Comparison of ENCODE assay signal across 8 cellular contexts in genomic region chr1:36464605-36465393, GRCh38. TPM values are rescaled to one million over a fixed set of nuclear protein-coding genes. Genes with fewer than 3 reads are reported as not detected.
DNase-seq lines count a peak whose midpoint lies in the region; ATAC-seq, FAIRE-seq and TF ChIP-seq lines count a peak whose summit lies in the region.

No MANE protein-coding gene starts in this region.

- peaks cover 21% of the 10 kb centered on the region; the same call in 1 of the 2 replicates for H3K36me3 ChIP-seq in PC-9 (ENCODE audit: low read depth)

- peaks cover 12% of the 10 kb centered on the region for H3K36me3 Mint-ChIP-seq in nephron progenitor cell (ENCODE audit: low read depth)

- BruUV-seq in PC-9 (replicated peaks; lab: Mats Ljungman, UMichigan), result TSS peak; percentile 97

- H4K20me1 ChIP-seq in PC-9 (ENCODE audit: insufficient read depth), result no peaks in the 10 kb centered on the region

- H3F3A ChIP-seq in PC-9 (ENCODE audit: insufficient read depth, low read depth), result peaks cover 18% of the 10 kb centered on the region; the same call in 1 of the 2 replicates

- no peaks in the 10 kb centered on the region for H3K9me3 Mint-ChIP-seq in nephron progenitor cell

- peaks cover 69% of the 10 kb centered on the region for H3K4me1 Mint-ChIP-seq in nephron progenitor cell

- H3K4me1 ChIP-seq in A549, result peaks cover 19% of the 10 kb centered on the region
- H3K4me1 ChIP-seq in PC-9 (replicated peaks; ENCODE audit: insufficient read depth), result peaks cover 33% of the 10 kb centered on the region

- peak overlapping the region; percentile 79 for H3K4me3 ChIP-seq in A549
- peak overlapping the region; percentile 96 for H3K4me3 ChIP-seq in PC-9
- H3K4me3 ChIP-seq in epithelial cell of proximal tubule (ENCODE audit: low read depth, low read length), result peak overlapping the region; percentile 87

- no peaks in the 10 kb centered on the region for H3K27me3 ChIP-seq in PC-9 (ENCODE audit: insufficient read depth, low read depth)

- H3K9me3 ChIP-seq in A549, result no peaks in the 10 kb centered on the region
- no peaks in the 10 kb centered on the region for H3K9me3 ChIP-seq in PC-9 (ENCODE audit: insufficient read depth, low read depth)

- DNase-seq in A549 (ENCODE audit: low read depth in 1 of 2, low spot score in 1 of 2), result no peak
- peak in 1 of 2 experiments; percentile 26 for DNase-seq in PC-9
- no peak for DNase-seq in epithelial cell of proximal tubule (ENCODE audit: low read depth)
- no peak for DNase-seq in nephron progenitor cell
- DNase-seq in NOMO-1 treated with DMSO at 0.1 percent for 48 hours (lab: John Stamatoyannopoulos, UW; ENCODE audit: unreplicated experiment), result no peak
- no peak for DNase-seq in SW480 (ENCODE audit: low spot score)

- peaks cover 22% of the 10 kb centered on the region for H3K79me2 ChIP-seq in PC-9 (ENCODE audit: low read depth)

- FAIRE-seq in A549 (lab: Jason Lieb, UNC), result no peak

- peak overlapping the region; percentile 92 to 95 for H3K27ac ChIP-seq in A549
- H3K27ac ChIP-seq in PC-9, result peak overlapping the region; percentile 93

- H2AFZ ChIP-seq in PC-9, result peak overlapping the region; percentile 83

- POLR2A ChIA-PET in A549 (lab: Yijun Ruan, JAX) (interaction anchor here (0.6 to 1.5 kb wide), 13 partner anchors 10 to 315 kb away, joined by 3 to 16 read pairs (median 4); partner anchors contain the start of genes CSF3R, OSCP1, THRAP3 and TRAPPC3), PC-9 (lab: Charles Lee; ENCODE audit: unreplicated experiment) (interaction anchor here (0.6 to 1.0 kb wide), 7 partner anchors 22 to 1435 kb away, joined by 3 to 7 read pairs (median 4); partner anchors contain the start of gene MEAF6)

- peak overlapping the region; percentile 100 for H3K27ac Mint-ChIP-seq in nephron progenitor cell

- H3K9me2 ChIP-seq in PC-9 (ENCODE audit: insufficient read depth), result no peaks in the 10 kb centered on the region

- ATAC-seq in A549 (peak; percentile 76 to 77), GM18511 (IDR thresholded peaks at IDR 0.05; ENCODE audit: unreplicated experiment) (peak; percentile 42), HG03135 (IDR thresholded peaks at IDR 0.05; ENCODE audit: unreplicated experiment) (peak; percentile 30)

- H3K27me3 Mint-ChIP-seq in nephron progenitor cell (ENCODE audit: low read depth, poor library complexity), result peaks cover 3% of the 10 kb centered on the region

- intact Hi-C loops in PC-9 (cut with micrococcal nuclease; ENCODE audit: unreplicated experiment), result no loop called here

- H3K4me2 ChIP-seq in A549 (peak overlapping the region; percentile 92), PC-9 (peak overlapping the region; percentile 90)

- peak overlapping the region; percentile 98 for H3K4me3 Mint-ChIP-seq in nephron progenitor cell

- TF ChIP-seq CTCF in A549 (IDR thresholded peaks at IDR 0.05) (no peak), PC-9 (conservative IDR thresholded peaks at IDR 0.05) (no peak), epithelial cell of proximal tubule (conservative IDR thresholded peaks at IDR 0.05; ENCODE audit: low read depth, low read length) (no peak), nephron progenitor cell (IDR thresholded peaks at IDR 0.05) (no peak)

- WGBS in A549 (ENCODE audit: missing lambda C conversion rate), result 65% methylated on average over 9 of the region's 13 CpGs

- CTCF ChIA-PET in A549 (lab: Yijun Ruan, JAX), result interaction anchor here (0.7 to 1.3 kb wide), 3 partner anchors 10 to 52 kb away, joined by 3 read pairs; no protein-coding TSS in a partner anchor
- CTCF ChIA-PET in PC-9 (lab: Charles Lee), result interaction anchor here (1.9 kb wide), 1 partner anchor 122 kb away, joined by 5 read pairs; no protein-coding TSS in a partner anchor

- TF ChIP-seq EP300 in A549 (IDR thresholded peaks at IDR 0.05), result no peak

- no peak for TF ChIP-seq POLR2A in A549 (IDR thresholded peaks at IDR 0.05; ENCODE audit: low read length)

- no peak for TF ChIP-seq RAD21 in A549 (conservative IDR thresholded peaks at IDR 0.05 in 1 of 2, IDR thresholded peaks at IDR 0.05 in 1 of 2)

TF ChIP-seq in A549, 52 proteins besides CTCF, POLR2A, EP300 and RAD21:
- TF ChIP-seq HOXA7 (CRISPR knock-in tag; IDR thresholded peaks at IDR 0.05) (0 out of 2 replicates have a peak, but pooled peaks have one; percentile 60), BHLHE40 (IDR thresholded peaks at IDR 0.05; ENCODE audit: low read depth, low read length) (no peak), CEBPB (IDR thresholded peaks at IDR 0.05) (no peak), FOSB (CRISPR knock-in tag; IDR thresholded peaks at IDR 0.05) (no peak)
TF ChIP-seq in A549: peak in this region for 1.

RNA-seq across cellular contexts. Expression of gene MRPS15, which starts 0.6 kb away (rescaled TPM):
- polyA plus RNA-seq in A549 (2011; rRNA removed) (67.5 and 79.7 TPM in 2 replicates), A549 (2017; fragmentation: RNase III; extraction: RNeasy Plus Mini Kit Qiagen cat#74134 plus additional on column Dnase treatment) (70.5 to 74.7 TPM (median 73.9 TPM) in 3 replicates)
- 71.1 and 76.6 TPM in 2 replicates for polyA plus RNA-seq in A549 (2012; cell fraction: cytosol; rRNA removed)
- 33.4 and 36.7 TPM in 2 replicates for polyA plus RNA-seq in A549 (2012; cell fraction: nucleus; rRNA removed)
- 14.9 and 15.4 TPM in 2 replicates for polyA minus RNA-seq in A549 (2011; rRNA and poly(A)+ RNA removed)
- total RNA-seq in PC-9 (2021) (138 and 200 TPM in 2 replicates), epithelial cell of proximal tubule (94.7 and 256 TPM in 2 replicates)

RNA-seq across cellular contexts. Expression of gene OSCP1, which starts 14.5 kb away (rescaled TPM):
- polyA plus RNA-seq in A549 (2011; rRNA removed) (6.6 and 6.8 TPM in 2 replicates), A549 (2017; fragmentation: RNase III; extraction: RNeasy Plus Mini Kit Qiagen cat#74134 plus additional on column Dnase treatment) (4.0 to 4.8 TPM (median 4.6 TPM) in 3 replicates)
- polyA plus RNA-seq in A549 (2012; cell fraction: cytosol; rRNA removed), result 3.3 and 3.4 TPM in 2 replicates
- polyA plus RNA-seq in A549 (2012; cell fraction: nucleus; rRNA removed), result 1.8 and 4.3 TPM in 2 replicates
- polyA minus RNA-seq in A549 (2011; rRNA and poly(A)+ RNA removed), result 6.7 and 7.8 TPM in 2 replicates
- total RNA-seq in PC-9 (2021) (21.6 and 25.7 TPM in 2 replicates), epithelial cell of proximal tubule (4.0 and 4.3 TPM in 2 replicates)

RNA-seq across cellular contexts. Expression of gene CSF3R, which starts 17.9 kb away (rescaled TPM):
- polyA plus RNA-seq in A549 (2011; rRNA removed) (not detected in 2 replicates), A549 (2017; fragmentation: RNase III; extraction: RNeasy Plus Mini Kit Qiagen cat#74134 plus additional on column Dnase treatment) (not detected in 3 replicates)
- polyA plus RNA-seq in A549 (2012; cell fraction: cytosol; rRNA removed), result not detected in 2 replicates
- 0.01 TPM in 1 of 2 replicates, not detected in the other for polyA plus RNA-seq in A549 (2012; cell fraction: nucleus; rRNA removed)
- polyA minus RNA-seq in A549 (2011; rRNA and poly(A)+ RNA removed), result 0.05 TPM in 1 of 2 replicates, not detected in the other
- total RNA-seq in PC-9 (2021) (not detected in 2 replicates), epithelial cell of proximal tubule (not detected in 2 replicates)
